ENCODE assay signal across 8 cellular contexts in genomic region chr9:137302176-137303030, GRCh38. TPM values are rescaled to one million over a fixed set of nuclear protein-coding genes. Genes with fewer than 3 reads are reported as not detected.
DNase-seq lines count a peak whose midpoint lies in the region; ATAC-seq, FAIRE-seq and TF ChIP-seq lines count a peak whose summit lies in the region.

A gene with protein sequence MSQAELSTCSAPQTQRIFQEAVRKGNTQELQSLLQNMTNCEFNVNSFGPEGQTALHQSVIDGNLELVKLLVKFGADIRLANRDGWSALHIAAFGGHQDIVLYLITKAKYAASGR (minus strand): TSS chr9:137302271. CDS start chr9:137301928, 343 bp downstream.

- H3K27ac ChIP-seq in A549, result peak within 1 kb of the TSS; percentile 58 to 90

- peak within 1 kb of the TSS; percentile 22 for H3K27ac Mint-ChIP-seq in chondrocyte (ENCODE audit: unreplicated experiment)

- ATAC-seq in A549 (peak; percentile 54 to 61), HG03064 (IDR thresholded peaks at IDR 0.05; ENCODE audit: low read depth, unreplicated experiment) (peak; percentile 48), left colon (peak; percentile 29)

- peak within 1 kb of the TSS; percentile 74 for H3K4me3 Mint-ChIP-seq in chondrocyte (ENCODE audit: unreplicated experiment)

- DNase-seq in A549 (ENCODE audit: low read depth in 1 of 2, low spot score in 1 of 2), result peak; percentile 77 to 89
- DNase-seq in NCI-H226, result peak; percentile 71
- peak; percentile 92 for DNase-seq in activated CD4-positive, CD25-positive, alpha-beta regulatory T cell treated with anti-CD3 and anti-CD28 coated beads, Interleukin-2, amount 50 U/mL, for 72 hours
- DNase-seq in chondrocyte (ENCODE audit: low spot score), result no peak
- DNase-seq in left colon, result peak; percentile 92 to 97
- peak; percentile 95 to 97 for DNase-seq in stimulated activated CD4-positive, alpha-beta T cell treated with anti-CD3 and anti-CD28 coated beads, Interleukin-1b, Interleukin-23, amount 100 ng/mL, for 4 hours (ENCODE audit: low read depth in 2 of 2)

- H3K4me3 ChIP-seq in A549, result peak within 1 kb of the TSS; percentile 49

- intact Hi-C loops in left colon (cut with DNase I, micrococcal nuclease), result no loop called here

- TF ChIP-seq RAD21 in A549 (conservative IDR thresholded peaks at IDR 0.05 in 1 of 2, IDR thresholded peaks at IDR 0.05 in 1 of 2), result peak; percentile 16 to 40; a peak in 3 of 5 replicates

- H3K4me2 ChIP-seq in A549, result peak within 1 kb of the TSS; percentile 84

- no peak for FAIRE-seq in A549 (lab: Jason Lieb, UNC)

- no peak for TF ChIP-seq EP300 in A549 (IDR thresholded peaks at IDR 0.05)

- H3K9me3 Mint-ChIP-seq in chondrocyte (ENCODE audit: low read depth), result no peaks in the 10 kb centered on the region

- H3K4me1 Mint-ChIP-seq in chondrocyte (ENCODE audit: low read depth), result peaks cover 22% of the 10 kb centered on the region

- H3K4me1 ChIP-seq in A549, result peaks cover 19% of the 10 kb centered on the region

- H3K9me3 ChIP-seq in A549, result no peaks in the 10 kb centered on the region

- POLR2A ChIA-PET in A549 (lab: Yijun Ruan, JAX), result interaction anchor here (0.6 to 2.2 kb wide), 15 partner anchors 9 to 232 kb away, joined by 3 to 19 read pairs (median 6); partner anchors contain the start of genes EXD3, NOXA1, NSMF and TOR4A

- no peaks in the 10 kb centered on the region for H3K36me3 Mint-ChIP-seq in chondrocyte (ENCODE audit: low read depth)

- CTCF ChIA-PET in A549 (lab: Yijun Ruan, JAX), result interaction anchor here (0.6 to 4.4 kb wide), 58 partner anchors 8 to 297 kb away, joined by 3 to 51 read pairs (median 4); partner anchors contain the start of genes ENTPD8, EXD3, NELFB and NOXA1

- WGBS in A549 (ENCODE audit: missing lambda C conversion rate), result 94% methylated on average over 7 of the region's 121 CpGs

- H3K27me3 Mint-ChIP-seq in chondrocyte (ENCODE audit: low read depth), result no peaks in the 10 kb centered on the region

- TF ChIP-seq POLR2A in A549 (IDR thresholded peaks at IDR 0.05; ENCODE audit: low read length) (peak; percentile 97), GM18526 (IDR thresholded peaks at IDR 0.05; ENCODE audit: extremely low read depth, insufficient read length) (peak; percentile 81)

- TF ChIP-seq CTCF in A549 (IDR thresholded peaks at IDR 0.05) (peak; percentile 90), chondrocyte (IDR thresholded peaks at IDR 0.05) (peak; percentile 79)

TF ChIP-seq in A549, 52 proteins besides CTCF, POLR2A, EP300 and RAD21:
- TF ChIP-seq BCL3 (IDR thresholded peaks at IDR 0.05) (peak; percentile 74; the same call in 2 of the 3 replicates), HDAC2 (IDR thresholded peaks at IDR 0.05) (no peak), HOXA7 (CRISPR knock-in tag; IDR thresholded peaks at IDR 0.05) (no peak), SMC3 (IDR thresholded peaks at IDR 0.05) (peak; percentile 51), JUN (IDR thresholded peaks at IDR 0.05) (peak in 1 of 2 experiments; percentile 39; a peak in 2 of 5 replicates)
- TF ChIP-seq, protein P1, sequence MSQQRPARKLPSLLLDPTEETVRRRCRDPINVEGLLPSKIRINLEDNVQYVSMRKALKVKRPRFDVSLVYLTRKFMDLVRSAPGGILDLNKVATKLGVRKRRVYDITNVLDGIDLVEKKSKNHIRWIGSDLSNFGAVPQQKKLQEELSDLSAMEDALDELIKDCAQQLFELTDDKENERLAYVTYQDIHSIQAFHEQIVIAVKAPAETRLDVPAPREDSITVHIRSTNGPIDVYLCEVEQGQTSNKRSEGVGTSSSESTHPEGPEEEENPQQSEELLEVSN (IDR thresholded peaks at IDR 0.05; ENCODE audit: borderline replicate concordance, low read depth), result peak; percentile 29; the same call in 1 of the 2 replicates
TF ChIP-seq in A549: peak in this region for 4.

RNA-seq across cellular contexts. Expression of the gene that starts here (rescaled TPM):
- polyA plus RNA-seq in A549 (2011; rRNA removed) (3.2 and 5.1 TPM in 2 replicates), A549 (2017; fragmentation: RNase III; extraction: RNeasy Plus Mini Kit Qiagen cat#74134 plus additional on column Dnase treatment) (1.3 to 1.4 TPM (median 1.3 TPM) in 3 replicates)
- polyA plus RNA-seq in A549 (2012; cell fraction: cytosol; rRNA removed), result 9.0 and 17.2 TPM in 2 replicates
- 17.0 and 17.5 TPM in 2 replicates for polyA plus RNA-seq in A549 (2012; cell fraction: nucleus; rRNA removed)
- 1.3 and 2.8 TPM in 2 replicates for polyA minus RNA-seq in A549 (2011; rRNA and poly(A)+ RNA removed)
- total RNA-seq in chondrocyte (0.39 to 6.9 TPM (median 6.7 TPM) in 3 replicates), left colon (100 to 1,000 TPM; 163 to 181 TPM)

Comparison
In these comparisons a context has a peak if more than half of its experiments do, and no peak if none do; other contexts are left out.
1. RNA of the gene that starts here (total RNA-seq): 163 to 181 TPM in left colon; 0.39 to 6.9 TPM in chondrocyte; every median in the first group is over 10 times any median in the second.
2. Peak in every context shown above with its lines, with median percentiles within 50 percentile points of each other: ATAC-seq.